Comparison of ENCODE assay signal across 8 cellular contexts in genomic region chr11:776459-777287, GRCh38. TPM values are rescaled to one million over a fixed set of nuclear protein-coding genes. Genes with fewer than 3 reads are reported as not detected.
A peak's percentile ranks its signal among the peaks of the same experiment; 100 is the strongest.
DNase-seq lines count a peak whose midpoint lies in the region; ATAC-seq and TF ChIP-seq lines count a peak whose summit lies in the region.

No MANE protein-coding gene starts in this region.

- in situ Hi-C loops in brain microvascular endothelial cell (cut with HindIII; ENCODE audit: low pct_ligation_motif_present, low sequenced_read_pairs): no loop called here

- no peaks in the 10 kb centered on the region for H3K9me3 ChIP-seq in stomach

- H3K27ac ChIP-seq in brain microvascular endothelial cell (peak overlapping the region; percentile 75), stomach (peak overlapping the region; percentile 81 to 93 (median 86))

- H3K27me3 ChIP-seq in brain microvascular endothelial cell (replicated peaks) (no peaks in the 10 kb centered on the region), stomach (no peaks in the 10 kb centered on the region)

- TF ChIP-seq EP300 in stomach (IDR thresholded peaks at IDR 0.05): no peak

- peaks cover 23% of the 10 kb centered on the region for H3K36me3 ChIP-seq in brain microvascular endothelial cell (replicated peaks)
- peaks cover 13 to 46% (median 28%) of the 10 kb centered on the region in 4 donors for H3K36me3 ChIP-seq in stomach

- H3K4me1 ChIP-seq in stomach: peaks cover 30 to 72% (median 54%) of the 10 kb centered on the region in 4 donors

- H3K4me3 ChIP-seq in brain microvascular endothelial cell (ENCODE audit: low read depth, low read length): peak overlapping the region; percentile 76
- H3K4me3 ChIP-seq in stomach: peak overlapping the region; percentile 96 to 97 (median 97)

- no peak for TF ChIP-seq POLR2A in stomach (IDR thresholded peaks at IDR 0.05)

- WGBS in stomach, 5 donors: 1 to 9% (median 2%) methylated on average over 13 to 68 of the region's 68 CpGs

- intact Hi-C loops in stomach (cut with DNase I; ENCODE audit: low total_unique reads): no loop called here

- TF ChIP-seq CTCF in brain microvascular endothelial cell (IDR thresholded peaks at IDR 0.05; ENCODE audit: low read depth, low read length, missing control alignments) (peak; percentile 15), stomach (IDR thresholded peaks at IDR 0.05) (no peak)

- DNase-seq in stimulated activated CD4-positive, alpha-beta T cell treated with anti-CD3 and anti-CD28 coated beads, TNF-alpha, amount 100 ng/mL, for 1 hour (ENCODE audit: low read depth in 3 of 3, low spot score in 1 of 3): peak in 2 of 3 donors; percentile 18 to 28
- DNase-seq in stimulated activated CD4-positive, alpha-beta T cell treated with anti-CD3 and anti-CD28 coated beads, Interleukin-4, amount 100 ng/mL, for 24 hours: no peak
- DNase-seq in NCI-H69 (lab: John Stamatoyannopoulos, UW) (peak; percentile 73), brain microvascular endothelial cell (no peak), kidney tubule cell (ENCODE audit: low spot score) (peak; percentile 28), stomach (no peak), GM19238 (ENCODE audit: insufficient read length, low spot score) (no peak)

- peak; percentile 31 for ATAC-seq in HG02763 (IDR thresholded peaks at IDR 0.05; ENCODE audit: unreplicated experiment)

RNA-seq across cellular contexts. Expression of gene GATD1, which starts 0.6 kb away (rescaled TPM):
- total RNA-seq in stomach: 10 to 100 TPM in 4 of 5 donors, 1 to 10 TPM in 1; 9.9 to 68.1 (median 13.4) TPM
- polyA plus RNA-seq in stomach: 10 to 100 TPM; 21.0 to 63.2 (median 24.7) TPM

RNA-seq across cellular contexts. Expression of gene CEND1, which starts 13.2 kb away (rescaled TPM):
- total RNA-seq in stomach: not detected
- polyA plus RNA-seq in stomach: under 1 TPM in 1 of 3 donors, not detected in 2; 0.23 TPM

RNA-seq across cellular contexts. Expression of gene SLC25A22, which starts 21.4 kb away (rescaled TPM):
- total RNA-seq in stomach: 1 to 10 TPM in 4 of 5 donors, not detected in 1; 5.5 to 9.8 (median 7.4) TPM
- 10 to 100 TPM; 10.1 to 11.9 (median 11.8) TPM for polyA plus RNA-seq in stomach

RNA-seq across cellular contexts. Expression of gene PIDD1, which starts 28.4 kb away (rescaled TPM):
- 100 to 1,000 TPM in 1 of 5 donors, 10 to 100 TPM in 3, 1 to 10 TPM in 1; 5.9 to 503 (median 57.1) TPM for total RNA-seq in stomach
- polyA plus RNA-seq in stomach: 10 to 100 TPM; 20.5 to 25.6 (median 25.5) TPM

RNA-seq across cellular contexts. Expression of gene TALDO1, which starts 29.4 kb away (rescaled TPM):
- total RNA-seq in stomach: 100 to 1,000 TPM in 4 of 5 donors, 10 to 100 TPM in 1; 85.9 to 258 (median 175) TPM
- 100 to 1,000 TPM; 139 to 214 (median 208) TPM for polyA plus RNA-seq in stomach

Comparison
In these comparisons a context has a peak if more than half of its experiments do, and no peak if none do; other contexts are left out.
1. DNase-seq: peak in stimulated activated CD4-positive, alpha-beta T cell treated with anti-CD3 and anti-CD28 coated beads, TNF-alpha, amount 100 ng/mL, for 1 hour (2 of 3), NCI-H69 (single experiment) and kidney tubule cell (single experiment); none in stimulated activated CD4-positive, alpha-beta T cell treated with anti-CD3 and anti-CD28 coated beads, Interleukin-4, amount 100 ng/mL, for 24 hours (single experiment), brain microvascular endothelial cell (single experiment), stomach (single experiment) and GM19238 (single experiment).